In the genomic region with DNA sequence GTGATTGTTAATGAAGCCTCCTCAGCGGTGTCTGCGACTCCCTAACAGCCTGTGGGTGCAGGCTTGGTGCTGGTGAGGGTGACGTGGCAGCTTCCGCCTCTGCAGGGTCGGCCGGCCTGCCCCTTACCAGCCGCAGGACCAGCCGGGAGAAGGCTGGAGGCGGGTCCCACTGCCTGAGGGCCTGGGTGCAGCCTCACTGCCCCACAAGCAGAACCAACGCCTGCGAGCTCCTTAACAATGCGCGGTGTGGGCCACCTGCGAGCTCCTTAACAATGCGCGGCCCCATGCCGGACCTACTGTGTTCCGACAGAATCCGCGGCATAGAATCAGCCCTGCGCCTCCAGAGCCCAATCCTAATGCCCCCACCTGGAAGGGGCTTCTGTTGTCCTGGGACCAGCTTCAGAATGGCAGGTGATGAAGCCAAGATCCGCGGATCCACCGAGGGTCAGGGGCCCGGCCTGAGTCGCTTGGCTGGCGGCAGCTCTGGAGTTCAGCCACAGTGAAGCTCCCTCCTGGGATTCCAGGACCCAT, we compare ENCODE assay signal across 1 cellular context.
TF ChIP-seq lines count a peak whose summit lies in the region.

No MANE protein-coding gene starts in this region.

TF ChIP-seq in GM23338, 12 proteins besides CTCF, POLR2A, EP300 and RAD21 (continued from another document):
- TF ChIP-seq, protein P1, sequence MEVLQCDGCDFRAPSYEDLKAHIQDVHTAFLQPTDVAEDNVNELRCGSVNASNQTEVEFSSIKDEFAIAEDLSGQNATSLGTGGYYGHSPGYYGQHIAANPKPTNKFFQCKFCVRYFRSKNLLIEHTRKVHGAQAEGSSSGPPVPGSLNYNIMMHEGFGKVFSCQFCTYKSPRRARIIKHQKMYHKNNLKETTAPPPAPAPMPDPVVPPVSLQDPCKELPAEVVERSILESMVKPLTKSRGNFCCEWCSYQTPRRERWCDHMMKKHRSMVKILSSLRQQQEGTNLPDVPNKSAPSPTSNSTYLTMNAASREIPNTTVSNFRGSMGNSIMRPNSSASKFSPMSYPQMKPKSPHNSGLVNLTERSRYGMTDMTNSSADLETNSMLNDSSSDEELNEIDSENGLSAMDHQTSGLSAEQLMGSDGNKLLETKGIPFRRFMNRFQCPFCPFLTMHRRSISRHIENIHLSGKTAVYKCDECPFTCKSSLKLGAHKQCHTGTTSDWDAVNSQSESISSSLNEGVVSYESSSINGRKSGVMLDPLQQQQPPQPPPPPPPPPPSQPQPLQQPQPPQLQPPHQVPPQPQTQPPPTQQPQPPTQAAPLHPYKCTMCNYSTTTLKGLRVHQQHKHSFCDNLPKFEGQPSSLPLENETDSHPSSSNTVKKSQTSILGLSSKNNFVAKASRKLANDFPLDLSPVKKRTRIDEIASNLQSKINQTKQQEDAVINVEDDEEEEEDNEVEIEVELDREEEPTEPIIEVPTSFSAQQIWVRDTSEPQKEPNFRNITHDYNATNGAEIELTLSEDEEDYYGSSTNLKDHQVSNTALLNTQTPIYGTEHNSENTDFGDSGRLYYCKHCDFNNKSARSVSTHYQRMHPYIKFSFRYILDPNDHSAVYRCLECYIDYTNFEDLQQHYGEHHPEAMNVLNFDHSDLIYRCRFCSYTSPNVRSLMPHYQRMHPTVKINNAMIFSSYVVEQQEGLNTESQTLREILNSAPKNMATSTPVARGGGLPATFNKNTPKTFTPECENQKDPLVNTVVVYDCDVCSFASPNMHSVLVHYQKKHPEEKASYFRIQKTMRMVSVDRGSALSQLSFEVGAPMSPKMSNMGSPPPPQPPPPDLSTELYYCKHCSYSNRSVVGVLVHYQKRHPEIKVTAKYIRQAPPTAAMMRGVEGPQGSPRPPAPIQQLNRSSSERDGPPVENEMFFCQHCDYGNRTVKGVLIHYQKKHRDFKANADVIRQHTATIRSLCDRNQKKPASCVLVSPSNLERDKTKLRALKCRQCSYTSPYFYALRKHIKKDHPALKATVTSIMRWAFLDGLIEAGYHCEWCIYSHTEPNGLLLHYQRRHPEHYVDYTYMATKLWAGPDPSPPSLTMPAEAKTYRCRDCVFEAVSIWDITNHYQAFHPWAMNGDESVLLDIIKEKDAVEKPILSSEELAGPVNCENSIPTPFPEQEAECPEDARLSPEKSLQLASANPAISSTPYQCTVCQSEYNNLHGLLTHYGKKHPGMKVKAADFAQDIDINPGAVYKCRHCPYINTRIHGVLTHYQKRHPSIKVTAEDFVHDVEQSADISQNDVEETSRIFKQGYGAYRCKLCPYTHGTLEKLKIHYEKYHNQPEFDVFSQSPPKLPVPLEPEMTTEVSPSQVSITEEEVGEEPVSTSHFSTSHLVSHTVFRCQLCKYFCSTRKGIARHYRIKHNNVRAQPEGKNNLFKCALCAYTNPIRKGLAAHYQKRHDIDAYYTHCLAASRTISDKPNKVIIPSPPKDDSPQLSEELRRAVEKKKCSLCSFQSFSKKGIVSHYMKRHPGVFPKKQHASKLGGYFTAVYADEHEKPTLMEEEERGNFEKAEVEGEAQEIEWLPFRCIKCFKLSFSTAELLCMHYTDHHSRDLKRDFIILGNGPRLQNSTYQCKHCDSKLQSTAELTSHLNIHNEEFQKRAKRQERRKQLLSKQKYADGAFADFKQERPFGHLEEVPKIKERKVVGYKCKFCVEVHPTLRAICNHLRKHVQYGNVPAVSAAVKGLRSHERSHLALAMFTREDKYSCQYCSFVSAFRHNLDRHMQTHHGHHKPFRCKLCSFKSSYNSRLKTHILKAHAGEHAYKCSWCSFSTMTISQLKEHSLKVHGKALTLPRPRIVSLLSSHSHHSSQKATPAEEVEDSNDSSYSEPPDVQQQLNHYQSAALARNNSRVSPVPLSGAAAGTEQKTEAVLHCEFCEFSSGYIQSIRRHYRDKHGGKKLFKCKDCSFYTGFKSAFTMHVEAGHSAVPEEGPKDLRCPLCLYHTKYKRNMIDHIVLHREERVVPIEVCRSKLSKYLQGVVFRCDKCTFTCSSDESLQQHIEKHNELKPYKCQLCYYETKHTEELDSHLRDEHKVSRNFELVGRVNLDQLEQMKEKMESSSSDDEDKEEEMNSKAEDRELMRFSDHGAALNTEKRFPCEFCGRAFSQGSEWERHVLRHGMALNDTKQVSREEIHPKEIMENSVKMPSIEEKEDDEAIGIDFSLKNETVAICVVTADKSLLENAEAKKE (CRISPR knock-in tag; IDR thresholded peaks at IDR 0.05): no peak
- TF ChIP-seq POLR2AphosphoS5 (IDR thresholded peaks at IDR 0.05; ENCODE audit: low read depth) (no peak), EZH2 (IDR thresholded peaks at IDR 0.05; ENCODE audit: low read depth, unreplicated experiment) (no peak), CREB1 (CRISPR knock-in tag; IDR thresholded peaks at IDR 0.05; ENCODE audit: low read depth) (no peak), ZNF331 (CRISPR knock-in tag; IDR thresholded peaks at IDR 0.05; ENCODE audit: low read depth) (no peak), STAT1 (IDR thresholded peaks at IDR 0.05; ENCODE audit: unreplicated experiment) (no peak), EZH2phosphoT487 (IDR thresholded peaks at IDR 0.05; ENCODE audit: unreplicated experiment) (no peak), NANOG (IDR thresholded peaks at IDR 0.05; ENCODE audit: borderline replicate concordance) (no peak), ZNF114 (CRISPR knock-in tag; IDR thresholded peaks at IDR 0.05) (no peak)
